In the genomic region with DNA sequence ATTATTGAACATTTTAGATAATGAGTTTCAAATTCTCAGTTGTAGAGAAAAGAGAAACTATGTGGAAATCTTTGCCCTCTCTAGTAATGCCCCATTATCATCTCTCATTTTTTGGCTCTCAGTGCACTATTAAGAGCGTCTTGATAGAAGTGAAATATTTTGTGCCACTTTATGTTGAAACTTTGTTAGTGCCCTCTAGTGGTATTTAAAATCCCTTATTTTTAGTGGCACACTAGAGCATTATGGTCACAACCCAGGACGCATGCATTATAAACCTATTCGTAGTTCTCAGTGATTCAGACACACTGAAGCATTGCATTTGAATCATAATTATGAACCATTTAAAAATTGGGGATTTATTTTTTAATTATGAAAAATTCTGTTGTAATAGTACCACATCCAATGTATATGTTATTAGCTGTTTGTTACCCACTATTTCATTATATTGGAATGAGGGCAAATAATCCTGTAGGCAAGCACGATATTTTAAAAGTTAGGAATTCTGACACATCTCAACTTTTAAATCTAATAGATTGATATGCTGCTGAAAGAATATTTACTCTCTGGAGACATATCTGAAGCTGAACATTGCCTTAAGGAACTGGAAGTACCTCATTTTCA, we compare ENCODE assay signal across 8 cellular contexts. TPM values are rescaled to one million over a fixed set of nuclear protein-coding genes. Genes with fewer than 3 reads are reported as not detected.
DNase-seq lines count a peak whose midpoint lies in the region; ATAC-seq and TF ChIP-seq lines count a peak whose summit lies in the region.

No MANE protein-coding gene starts in this region.

- H3K9me3 Mint-ChIP-seq in progenitor cell of endocrine pancreas (ENCODE audit: low read depth): no peaks in the 10 kb centered on the region

- peaks cover 78% of the 10 kb centered on the region for H3K36me3 ChIP-seq in DOHH2 (ENCODE audit: control insufficient read depth, low read length)

- no peak overlapping the region for H3K27ac ChIP-seq in DOHH2 (ENCODE audit: low read depth, low read length)
- H3K27ac ChIP-seq in foreskin keratinocyte: no peak overlapping the region

- peaks cover 5% of the 10 kb centered on the region for H3K4me1 Mint-ChIP-seq in progenitor cell of endocrine pancreas (ENCODE audit: low read depth)

- no peak overlapping the region for H3K27ac Mint-ChIP-seq in progenitor cell of endocrine pancreas

- peaks cover 10% of the 10 kb centered on the region for H3K4me1 ChIP-seq in DOHH2 (ENCODE audit: control insufficient read depth, low read length)
- peaks cover 7% of the 10 kb centered on the region for H3K4me1 ChIP-seq in foreskin keratinocyte

- peaks cover 19% of the 10 kb centered on the region; the same call in 1 of the 2 replicates for H3F3A ChIP-seq in DOHH2 (ENCODE audit: control insufficient read depth, insufficient read depth)

- H3K36me3 Mint-ChIP-seq in progenitor cell of endocrine pancreas (ENCODE audit: insufficient read depth): peaks cover 16% of the 10 kb centered on the region

- H3K79me2 ChIP-seq in DOHH2 (ENCODE audit: control insufficient read depth, low read length): no peaks in the 10 kb centered on the region

- H3K9me2 ChIP-seq in DOHH2 (replicated peaks; ENCODE audit: control insufficient read depth, low read length): no peaks in the 10 kb centered on the region

- H3K4me3 ChIP-seq in DOHH2 (ENCODE audit: low read length): no peak overlapping the region
- H3K4me3 ChIP-seq in LNCaP clone FGC (ENCODE audit: low read depth, low read length): no peak overlapping the region

- no peaks in the 10 kb centered on the region for H3K9me3 ChIP-seq in DOHH2 (ENCODE audit: control insufficient read depth, insufficient read depth, low read length)

- H3K27me3 Mint-ChIP-seq in progenitor cell of endocrine pancreas: no peaks in the 10 kb centered on the region

- ATAC-seq in GM21360 (IDR thresholded peaks at IDR 0.05; ENCODE audit: unreplicated experiment) (peak; percentile 78), foreskin keratinocyte (peak; percentile 78), HG03025 (IDR thresholded peaks at IDR 0.05; ENCODE audit: low FRiP score, unreplicated experiment) (no peak)

- TF ChIP-seq CTCF in DOHH2 (IDR thresholded peaks at IDR 0.05; ENCODE audit: low read depth, low read length, poor library complexity, severe bottlenecking): peak; percentile 71
- peak; percentile 45 for TF ChIP-seq CTCF in LNCaP clone FGC (IDR thresholded peaks at IDR 0.05; ENCODE audit: control insufficient read depth, extremely low read depth, insufficient read depth)
- peak; percentile 75 for TF ChIP-seq CTCF in foreskin keratinocyte (conservative IDR thresholded peaks at IDR 0.05)
- TF ChIP-seq CTCF in progenitor cell of endocrine pancreas (IDR thresholded peaks at IDR 0.05; ENCODE audit: unreplicated experiment): peak; percentile 69

- no peak overlapping the region for H3K4me2 ChIP-seq in DOHH2 (ENCODE audit: low read length)

- H4K20me1 ChIP-seq in DOHH2 (ENCODE audit: control insufficient read depth, insufficient read depth, low read depth, low read length): no peaks in the 10 kb centered on the region; the same call in 1 of the 2 replicates

- no peak for DNase-seq in LNCaP clone FGC (ENCODE audit: low read depth)
- DNase-seq in SW 1271 (lab: John Stamatoyannopoulos, UW): peak; percentile 4 to 41
- DNase-seq in foreskin keratinocyte: peak in 1 of 2 donors; percentile 54
- no peak for DNase-seq in progenitor cell of endocrine pancreas (ENCODE audit: low spot score, unreplicated experiment)
- no peak for DNase-seq in islet precursor cell

- no peak overlapping the region for H3K4me3 Mint-ChIP-seq in progenitor cell of endocrine pancreas (ENCODE audit: low read depth)

- H3K27me3 ChIP-seq in DOHH2 (ENCODE audit: control insufficient read depth, low read length): no peaks in the 10 kb centered on the region
- no peaks in the 10 kb centered on the region for H3K27me3 ChIP-seq in foreskin keratinocyte

RNA-seq across cellular contexts. Expression of a gene that starts 21.9 kb away (rescaled TPM):
- 48.2 and 59.2 TPM in 2 replicates for total RNA-seq in foreskin keratinocyte
- 39.8 and 43.8 TPM in 2 replicates for polyA plus RNA-seq in foreskin keratinocyte
- 152 and 172 TPM in 2 replicates for total RNA-seq in progenitor cell of endocrine pancreas

RNA-seq across cellular contexts. Expression of a gene that starts 25.3 kb away (rescaled TPM):
- 20.7 and 22.5 TPM in 2 replicates for total RNA-seq in foreskin keratinocyte
- 22.8 and 23.5 TPM in 2 replicates for polyA plus RNA-seq in foreskin keratinocyte
- total RNA-seq in progenitor cell of endocrine pancreas: 26.8 and 29.9 TPM in 2 replicates

RNA-seq across cellular contexts. Expression of a gene that starts 25.7 kb away (rescaled TPM):
- total RNA-seq in foreskin keratinocyte (29.0 and 30.5 TPM in 2 replicates), progenitor cell of endocrine pancreas (45.9 and 47.5 TPM in 2 replicates)
- polyA plus RNA-seq in foreskin keratinocyte: 9.4 and 10.9 TPM in 2 replicates

Comparison
In these comparisons a context has a peak if more than half of its experiments do, and no peak if none do; other contexts are left out.
1. DNase-seq: peak in SW 1271 (2 of 2); none in LNCaP clone FGC (single experiment), progenitor cell of endocrine pancreas (single experiment) and islet precursor cell (single experiment).
2. Peak in every context shown above with its lines, with median percentiles within 50 percentile points of each other: CTCF ChIP-seq.